In genomic region chr5:141850183-141850768, GRCh38 we compare ENCODE assay signal across 8 cellular contexts. TPM values are rescaled to one million over a fixed set of nuclear protein-coding genes. Genes with fewer than 3 reads are reported as not detected.
DNase-seq lines count a peak whose midpoint lies in the region; ATAC-seq and TF ChIP-seq lines count a peak whose summit lies in the region.

No MANE protein-coding gene starts in this region.

- intact Hi-C loops in CD4-positive, alpha-beta T cell (cut with DNase I, micrococcal nuclease): loop anchor here in 1 of 2 experiments (2.0 kb wide), 1 partner anchor 73 kb away; the partner anchor contains the start of gene DELE1

- H3K4me1 Mint-ChIP-seq in CD4-positive, alpha-beta T cell (ENCODE audit: low read depth): peaks cover 10% of the 10 kb centered on the region
- H3K4me1 Mint-ChIP-seq in nephron: peaks cover 7% of the 10 kb centered on the region

- peaks cover 3% of the 10 kb centered on the region for H3K4me1 ChIP-seq in fibroblast of lung (ENCODE audit: control insufficient read depth, extremely low read depth, insufficient read depth, low read length)

- H3K4me2 ChIP-seq in fibroblast of lung (ENCODE audit: extremely low read depth, insufficient read depth, low read length): peak overlapping the region; percentile 98

- peak overlapping the region; percentile 87 for H2AFZ ChIP-seq in fibroblast of lung (ENCODE audit: low read length)

- peak overlapping the region; percentile 90 for H3K4me3 Mint-ChIP-seq in CD4-positive, alpha-beta T cell
- peak overlapping the region; percentile 86 to 91 (median 90) for H3K4me3 Mint-ChIP-seq in nephron

- ATAC-seq in CD4-positive, alpha-beta T cell (ENCODE audit: poor library complexity): peak; percentile 38
- ATAC-seq in GM21381 (IDR thresholded peaks at IDR 0.05; ENCODE audit: unreplicated experiment): peak; percentile 2

- no peaks in the 10 kb centered on the region for H3K9me3 Mint-ChIP-seq in CD4-positive, alpha-beta T cell
- no peaks in the 10 kb centered on the region for H3K9me3 Mint-ChIP-seq in nephron

- H3K79me2 ChIP-seq in fibroblast of lung (ENCODE audit: control insufficient read depth, insufficient read depth, low read length): no peaks in the 10 kb centered on the region

- H3K36me3 ChIP-seq in fibroblast of lung (ENCODE audit: control insufficient read depth, insufficient read depth, low read length): no peaks in the 10 kb centered on the region

- TF ChIP-seq CTCF in CD4-positive, alpha-beta T cell (IDR thresholded peaks at IDR 0.05): no peak
- no peak for TF ChIP-seq CTCF in fibroblast of lung (conservative IDR thresholded peaks at IDR 0.05 in 1 of 2, IDR thresholded peaks at IDR 0.05 in 1 of 2; ENCODE audit: low read depth in 1 of 2, low read length in 2 of 2)
- no peak for TF ChIP-seq CTCF in nephron (IDR thresholded peaks at IDR 0.05; ENCODE audit: unreplicated experiment in 3 of 3)

- POLR2A ChIA-PET in CD4-positive, alpha-beta T cell (lab: Charles Lee): interaction anchor here (0.7 to 2.2 kb wide), 10 partner anchors 8 to 214 kb away, joined by 3 to 16 read pairs (median 5); partner anchors contain the start of genes DELE1, HDAC3, PCDH1 and RELL2

- no peaks in the 10 kb centered on the region for H3K27me3 ChIP-seq in CD4-positive, alpha-beta T cell (ENCODE audit: control insufficient read depth, insufficient read depth, low read length)
- peaks cover 4% of the 10 kb centered on the region for H3K27me3 ChIP-seq in fibroblast of lung (ENCODE audit: control insufficient read depth, insufficient read depth, low read length)

- CTCF ChIA-PET in CD4-positive, alpha-beta T cell (lab: Charles Lee): interaction anchor here (1.0 kb wide), 1 partner anchor 29 kb away, joined by 3 read pairs; no protein-coding TSS in a partner anchor

- H3K4me3 ChIP-seq in fibroblast of lung (replicated peaks in 1 of 4; ENCODE audit: control extremely low read depth in 1 of 4, insufficient read depth in 1 of 4, low read depth in 3 of 4, low read length in 4 of 4): peak overlapping the region; percentile 56 to 89 (median 84)

- no peaks in the 10 kb centered on the region for H4K20me1 ChIP-seq in fibroblast of lung (ENCODE audit: control insufficient read depth, extremely low read depth, insufficient read depth, low read length)

- H3K27me3 Mint-ChIP-seq in CD4-positive, alpha-beta T cell: no peaks in the 10 kb centered on the region
- peaks cover 9% of the 10 kb centered on the region for H3K27me3 Mint-ChIP-seq in nephron (ENCODE audit: low read depth)

- DNase-seq in CD4-positive, alpha-beta T cell: peak in 9 of 10 experiments; percentile 9 to 39 (median 26)
- DNase-seq in NCI-H146 treated with DMSO at 0.1 percent for 48 hours (lab: John Stamatoyannopoulos, UW; ENCODE audit: unreplicated experiment) (peak; percentile 44), activated T-helper 1 cell treated with Interleukin-2 at 50 U/mL for 16 hours (ENCODE audit: low read depth) (peak; percentile 18), fibroblast of lung (ENCODE audit: low read depth in 2 of 2) (peak; percentile 19 to 29), ureter (ENCODE audit: low spot score) (peak; percentile 72), mesenteric fat pad (ENCODE audit: low spot score) (no peak)

- peak overlapping the region; percentile 64 for H3K27ac ChIP-seq in CD4-positive, alpha-beta T cell (ENCODE audit: low read depth, low read length)
- H3K27ac ChIP-seq in fibroblast of lung (ENCODE audit: insufficient read depth, low read length): peak overlapping the region; percentile 84

- H3K27ac Mint-ChIP-seq in CD4-positive, alpha-beta T cell: peak overlapping the region; percentile 80
- H3K27ac Mint-ChIP-seq in nephron: peak overlapping the region in 2 of 3 experiments; percentile 88 to 97

- H3K36me3 Mint-ChIP-seq in CD4-positive, alpha-beta T cell (ENCODE audit: low read depth): no peaks in the 10 kb centered on the region
- no peaks in the 10 kb centered on the region for H3K36me3 Mint-ChIP-seq in nephron (ENCODE audit: low read depth)

- H3K9me3 ChIP-seq in CD4-positive, alpha-beta T cell (ENCODE audit: control insufficient read depth, low read length): no peaks in the 10 kb centered on the region
- no peaks in the 10 kb centered on the region for H3K9me3 ChIP-seq in fibroblast of lung (ENCODE audit: control insufficient read depth, insufficient read depth, low read depth, low read length)

- H3K9ac ChIP-seq in fibroblast of lung (ENCODE audit: insufficient read depth, low read length): peak overlapping the region; percentile 88

RNA-seq across cellular contexts. Expression of gene PCDH1, which starts 27.9 kb away (rescaled TPM):
- under 1 TPM in 1 of 2 experiments, not detected in 1; 0.17 TPM for total RNA-seq in CD4-positive, alpha-beta T cell
- total RNA-seq in fibroblast of lung (0.66 and 2.3 TPM in 2 replicates), ureter (127 TPM), mesenteric fat pad (43.8 TPM)
- 0.09 and 1.6 TPM in 2 replicates for polyA plus RNA-seq in fibroblast of lung
- polyA plus RNA-seq in fibroblast of lung (2012): 0.08 and 1.5 TPM in 2 replicates
- polyA minus RNA-seq in fibroblast of lung (ENCODE audit: low replicate concordance): 11.4 TPM in 1 of 2 replicates, not detected in the other

Comparison
In these comparisons a context has a peak if more than half of its experiments do, and no peak if none do; other contexts are left out.
1. RNA of gene PCDH1, which starts 27.9 kb away (total RNA-seq): 127 TPM in ureter (single experiment) and 43.8 TPM in mesenteric fat pad (single experiment); 0.66 to 2.3 TPM in fibroblast of lung and 0.17 TPM in CD4-positive, alpha-beta T cell; every median in the first group is over 10 times any median in the second.